Comparison of ENCODE assay signal across 17 cellular contexts in genomic region chr2:240247868-240248820, GRCh38.
DNase-seq lines count a peak whose midpoint lies in the region; ATAC-seq and TF ChIP-seq lines count a peak whose summit lies in the region.
"Had no signal": no experiment of that assay in that cellular context is flagged by ENCODE, and none has a peak within 500 bp of the region (broad histone marks: within the 10 kb centered on the region; RNA-seq: fewer than 3 reads in every experiment).

No MANE protein-coding gene starts in this region.

- peak; percentile 58 for DNase-seq in right atrium auricular region (ENCODE audit: low spot score)
- DNase-seq in left ventricle myocardium inferior: no peak
- peak in 1 of 61 donors; percentile 64 for DNase-seq in caudate nucleus (lab: John Stamatoyannopoulos, UW)
- no peak for DNase-seq in neuronal stem cell (ENCODE audit: low spot score)
- DNase-seq in ureter (ENCODE audit: low spot score): peak; percentile 42
- DNase-seq in foreskin keratinocyte: no peak
- no peak for DNase-seq in ACHN
- DNase-seq: activated CD4-positive, alpha-beta T cell treated with anti-CD3 and anti-CD28 coated beads, Interleukin-2, amount 50 U/mL, for 48 hours; activated gamma-delta T cell treated with Interleukin-2 at 50 U/mL for 16 hours; AML-193; KBM-7; NCI-H1105; NCI-H774; SW 1271 had no signal

- no peaks in the 10 kb centered on the region for H3K9me3 ChIP-seq in right atrium auricular region
- H3K9me3 ChIP-seq in left ventricle myocardium inferior (replicated peaks): no peaks in the 10 kb centered on the region
- no peaks in the 10 kb centered on the region for H3K9me3 ChIP-seq in neuronal stem cell (replicated peaks in 1 of 2; ENCODE audit: control insufficient read depth in 2 of 2, insufficient read depth in 1 of 2, low read depth in 1 of 2, low read length in 2 of 2)

- no peak overlapping the region for H4K8ac ChIP-seq in neuronal stem cell (ENCODE audit: low read depth, low read length)

- no peaks in the 10 kb centered on the region for H3K27me3 ChIP-seq in right atrium auricular region
- no peaks in the 10 kb centered on the region for H3K27me3 ChIP-seq in left ventricle myocardium inferior (ENCODE audit: low read depth)
- H3K27me3 ChIP-seq in neuronal stem cell (ENCODE audit: control insufficient read depth in 3 of 3, insufficient read depth in 3 of 3, low read depth in 1 of 3, low read length in 3 of 3): peaks cover 0 to 2% (median 0%) of the 10 kb centered on the region in 3 experiments
- no peaks in the 10 kb centered on the region for H3K27me3 ChIP-seq in foreskin keratinocyte

- H2BK12ac ChIP-seq in neuronal stem cell (ENCODE audit: low read length): peak overlapping the region; percentile 82

- TF ChIP-seq CTCF in right atrium auricular region (IDR thresholded peaks at IDR 0.05) (no peak), left ventricle myocardium inferior (IDR thresholded peaks at IDR 0.05; ENCODE audit: borderline replicate concordance) (no peak), foreskin keratinocyte (conservative IDR thresholded peaks at IDR 0.05) (no peak)

- H3K27ac ChIP-seq in right atrium auricular region (no peak overlapping the region), left ventricle myocardium inferior (replicated peaks) (no peak overlapping the region), caudate nucleus (ENCODE audit: low read depth, low read length) (peak overlapping the region; percentile 19), neuronal stem cell (replicated peaks; ENCODE audit: low read length) (no peak overlapping the region), foreskin keratinocyte (no peak overlapping the region)
- H3K27ac ChIP-seq: HL-60 had no signal

- H3K4ac ChIP-seq in neuronal stem cell (ENCODE audit: low read length): no peak overlapping the region

- no peak overlapping the region for H3K14ac ChIP-seq in neuronal stem cell (ENCODE audit: low read length)

- H2AFZ ChIP-seq in neuronal stem cell (ENCODE audit: low read length): no peak overlapping the region

- H3K36me3 ChIP-seq in right atrium auricular region: no peaks in the 10 kb centered on the region
- H3K36me3 ChIP-seq in left ventricle myocardium inferior: no peaks in the 10 kb centered on the region
- no peaks in the 10 kb centered on the region for H3K36me3 ChIP-seq in neuronal stem cell (replicated peaks in 1 of 2; ENCODE audit: control insufficient read depth in 2 of 2, insufficient read depth in 2 of 2, low read length in 2 of 2)

- no peak overlapping the region for H3K9ac ChIP-seq in neuronal stem cell (ENCODE audit: low read depth, low read length, poor library complexity)

- no peak overlapping the region for H4K91ac ChIP-seq in neuronal stem cell (ENCODE audit: low read depth, low read length, poor library complexity)

- ATAC-seq in foreskin keratinocyte (no peak), HG03097 (IDR thresholded peaks at IDR 0.05; ENCODE audit: low FRiP score, unreplicated experiment) (no peak)
- ATAC-seq: natural killer cell treated with Interleukin-12 subunit alpha and Interleukin-12 subunit beta and Interleukin-15 and Interleukin-18, amount 100 ng/mL, for 72 hours had no signal

- no CpG with 5 or more reads among the region's 18 CpGs for WGBS in neuronal stem cell (ENCODE audit: extremely low coverage in 2 of 2, insufficient read length in 2 of 2, insufficient replicate concordance in 1 of 2), 2 donors

- no peak overlapping the region for H3K23ac ChIP-seq in neuronal stem cell (ENCODE audit: low read depth, low read length, poor library complexity)

- H3K4me3 ChIP-seq in right atrium auricular region (no peak overlapping the region), left ventricle myocardium inferior (no peak overlapping the region), neuronal stem cell (ENCODE audit: low read length in 2 of 2) (no peak overlapping the region)

- H3K4me2 ChIP-seq in neuronal stem cell (ENCODE audit: insufficient read depth, low read length, poor library complexity, severe bottlenecking): no peak overlapping the region

- peak overlapping the region; percentile 76 for H2BK5ac ChIP-seq in neuronal stem cell (ENCODE audit: low read length)

- H3K4me1 ChIP-seq in right atrium auricular region: peaks cover 0 to 43% of the 10 kb centered on the region in 2 donors
- H3K4me1 ChIP-seq in left ventricle myocardium inferior: peaks cover 43% of the 10 kb centered on the region
- peaks cover 28 to 30% of the 10 kb centered on the region in 2 donors for H3K4me1 ChIP-seq in neuronal stem cell (ENCODE audit: control insufficient read depth in 2 of 2, insufficient read depth in 1 of 2, low read depth in 1 of 2, low read length in 2 of 2)
- H3K4me1 ChIP-seq in foreskin keratinocyte: no peaks in the 10 kb centered on the region

- H3K18ac ChIP-seq in neuronal stem cell (ENCODE audit: low read length): peak overlapping the region; percentile 48

- no peaks in the 10 kb centered on the region for H3K79me1 ChIP-seq in neuronal stem cell (ENCODE audit: low read depth, low read length)

- in situ Hi-C loops in ACHN (cut with HindIII; ENCODE audit: low pct_ligation_motif_present, low pct_unique_long_range_greater_than_20kb, low sequenced_read_pairs): no loop called here

- H2BK15ac ChIP-seq in neuronal stem cell (ENCODE audit: low read length): peak overlapping the region; percentile 86

- intact Hi-C loops in left ventricle myocardium inferior (cut with micrococcal nuclease): no loop called here

- H2AK5ac ChIP-seq in neuronal stem cell (ENCODE audit: low read depth, low read length): peak overlapping the region; percentile 99

- H2BK120ac ChIP-seq in neuronal stem cell (ENCODE audit: low read depth, low read length): peak overlapping the region; percentile 51

Comparison
In these comparisons a context has a peak if more than half of its experiments do, and no peak if none do; other contexts are left out.
1. DNase-seq: peak in right atrium auricular region (single experiment) and ureter (single experiment); none in left ventricle myocardium inferior (single experiment), neuronal stem cell (single experiment), foreskin keratinocyte (0 of 2) and ACHN (single experiment).